Comparison of ENCODE assay signal across 26 cellular contexts in the genomic region with DNA sequence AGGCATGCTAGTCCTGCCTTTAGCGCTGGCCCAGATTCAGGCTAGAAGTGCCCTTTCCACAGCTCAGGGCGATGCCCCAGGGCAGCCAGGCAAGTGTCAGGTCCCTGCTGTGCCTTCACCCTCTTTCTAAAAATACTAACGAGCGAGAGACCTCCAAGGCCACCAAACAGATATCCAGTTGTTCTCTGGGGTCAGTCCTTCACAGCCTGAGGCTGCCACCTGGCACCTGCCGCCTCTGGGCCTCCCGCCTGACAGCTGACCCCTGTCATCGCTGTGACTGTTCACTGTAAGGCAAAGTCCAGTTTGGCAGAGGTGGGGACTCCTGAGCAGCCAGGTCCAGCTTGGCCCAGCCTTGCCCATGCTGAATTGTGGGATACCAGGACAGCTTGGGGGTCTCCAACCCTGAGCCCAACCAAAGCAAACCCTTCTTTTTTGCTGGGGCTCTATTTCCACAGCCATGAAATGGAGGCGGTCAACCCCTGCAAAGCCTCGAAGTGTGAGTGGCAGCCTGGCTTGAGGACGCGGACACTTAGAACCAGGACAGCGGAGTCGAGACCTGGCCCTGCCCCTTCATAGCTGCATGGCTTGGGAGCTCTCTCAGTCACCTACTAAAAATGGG.
DNase-seq lines count a peak whose midpoint lies in the region; ATAC-seq and TF ChIP-seq lines count a peak whose summit lies in the region.
"Had no signal": no experiment of that assay in that cellular context is flagged by ENCODE, and none has a peak within 500 bp of the region (broad histone marks: within the 10 kb centered on the region; RNA-seq: fewer than 3 reads in every experiment).

No MANE protein-coding gene starts in this region.

- H3K27ac Mint-ChIP-seq in nephron progenitor cell: no peak overlapping the region
- no peak overlapping the region for H3K27ac Mint-ChIP-seq in type B pancreatic cell
- H3K27ac Mint-ChIP-seq in GM23338: no peak overlapping the region
- H3K27ac Mint-ChIP-seq: activated naive CD4-positive, alpha-beta T cell treated with anti-CD3 and anti-CD28 coated beads, Interleukin-2, amount 50 U/mL, for 24 hours; activated T-helper 1 cell treated with anti-CD3 and anti-CD28 coated beads, Interleukin-12 subunit alpha, Interleukin-12 subunit beta, Interleukin-2, Interleukin-4 antibody, amounts not matched to agents 30 ng/mL and 10 ng/mL and 1 ng/mL, durations not matched to agents 14 hours and 24 hours and 36 hours had no signal

- H3K9me3 ChIP-seq in left ventricle myocardium inferior (replicated peaks): peaks cover under 1% of the 10 kb centered on the region
- H3K9me3 ChIP-seq: ovary had no signal

- DNase-seq in DMS53 (lab: John Stamatoyannopoulos, UW) (peak; percentile 52), DMS53 treated with DMSO at 0.1 percent for 48 hours (lab: John Stamatoyannopoulos, UW; ENCODE audit: unreplicated experiment) (no peak), left ventricle myocardium inferior (peak; percentile 82), nephron progenitor cell (peak; percentile 27), type B pancreatic cell (ENCODE audit: extremely low spot score, unreplicated experiment) (no peak), T1000 (lab: John Stamatoyannopoulos, UW) (no peak), GM23338 (ENCODE audit: low spot score) (no peak), NOMO-1 treated with DMSO at 0.1 percent for 48 hours (lab: John Stamatoyannopoulos, UW; ENCODE audit: unreplicated experiment) (no peak)
- DNase-seq: activated CD4-positive, alpha-beta T cell treated with anti-CD3 and anti-CD28 coated beads for 48 hours; aorta; DND-41; KBM-7; MM.1S; naive B cell; NCI-H1694; ovary; PC-3; stimulated activated CD4-positive, alpha-beta T cell treated with anti-CD3 and anti-CD28 coated beads, Interleukin-2, amount 100 ng/mL, for 48 hours; stimulated activated naive CD8-positive, alpha-beta T cell treated with anti-CD3 and anti-CD28 coated beads, Interleukin-15, Interleukin-2, amounts not matched to agents 100 U/mL and 50 U/mL, for 24 hours had no signal

- H3K4me1 ChIP-seq in left ventricle myocardium inferior (peaks cover 52% of the 10 kb centered on the region), GM23338 (ENCODE audit: insufficient read depth) (0 out of 2 replicates have a peak, but pooled peaks cover 7% of the 10 kb centered on the region)

- H3K27ac ChIP-seq in left ventricle myocardium inferior (replicated peaks) (peak overlapping the region; percentile 91), GM23338 (ENCODE audit: low read depth) (no peak overlapping the region)
- H3K27ac ChIP-seq: 22Rv1, dorsolateral prefrontal cortex, epithelial cell of prostate, ovary, skin epidermis had no signal

- H3K27me3 Mint-ChIP-seq in nephron progenitor cell (ENCODE audit: low read depth, poor library complexity): peaks cover 10% of the 10 kb centered on the region
- H3K27me3 Mint-ChIP-seq in type B pancreatic cell: peaks cover 7% of the 10 kb centered on the region
- peaks cover 4% of the 10 kb centered on the region for H3K27me3 Mint-ChIP-seq in GM23338 (ENCODE audit: insufficient read depth, low read depth, poor library complexity)
- H3K27me3 Mint-ChIP-seq: activated naive CD4-positive, alpha-beta T cell treated with anti-CD3 and anti-CD28 coated beads, Interleukin-2, amount 50 U/mL, for 24 hours; central memory CD8-positive, alpha-beta T cell had no signal

- H3K4me3 ChIP-seq in left ventricle myocardium inferior: peak overlapping the region; percentile 27
- no peak overlapping the region for H3K4me3 ChIP-seq in GM23338
- H3K4me3 ChIP-seq: dorsolateral prefrontal cortex, ovary, skin epidermis had no signal

- H3K9me3 Mint-ChIP-seq in nephron progenitor cell: peaks cover 7% of the 10 kb centered on the region
- H3K9me3 Mint-ChIP-seq in type B pancreatic cell: no peaks in the 10 kb centered on the region
- peaks cover 4% of the 10 kb centered on the region; the same call in 2 of the 3 replicates for H3K9me3 Mint-ChIP-seq in GM23338
- H3K9me3 Mint-ChIP-seq: activated naive CD4-positive, alpha-beta T cell treated with anti-CD3 and anti-CD28 coated beads, Interleukin-2, amount 50 U/mL, for 24 hours; activated T-helper 1 cell treated with anti-CD3 and anti-CD28 coated beads, Interleukin-12 subunit alpha, Interleukin-12 subunit beta, Interleukin-2, Interleukin-4 antibody, amounts not matched to agents 30 ng/mL and 10 ng/mL and 1 ng/mL, durations not matched to agents 14 hours and 24 hours and 36 hours; central memory CD8-positive, alpha-beta T cell had no signal

- intact Hi-C loops in left ventricle myocardium inferior (cut with micrococcal nuclease): no loop called here

- peaks cover 22% of the 10 kb centered on the region for H3K4me1 Mint-ChIP-seq in nephron progenitor cell
- H3K4me1 Mint-ChIP-seq in type B pancreatic cell (ENCODE audit: unreplicated experiment): peaks cover 12% of the 10 kb centered on the region
- H3K4me1 Mint-ChIP-seq in GM23338: peaks cover 13% of the 10 kb centered on the region
- H3K4me1 Mint-ChIP-seq: activated naive CD4-positive, alpha-beta T cell treated with anti-CD3 and anti-CD28 coated beads, Interleukin-2, amount 50 U/mL, for 24 hours; central memory CD8-positive, alpha-beta T cell had no signal

- H3K36me3 Mint-ChIP-seq in nephron progenitor cell (ENCODE audit: low read depth): no peaks in the 10 kb centered on the region
- H3K36me3 Mint-ChIP-seq in type B pancreatic cell: peaks cover 3% of the 10 kb centered on the region
- H3K36me3 Mint-ChIP-seq in GM23338 (ENCODE audit: low read depth): no peaks in the 10 kb centered on the region
- H3K36me3 Mint-ChIP-seq: activated naive CD4-positive, alpha-beta T cell treated with anti-CD3 and anti-CD28 coated beads, Interleukin-2, amount 50 U/mL, for 24 hours; naive B cell had no signal

- no peak for ATAC-seq in GM23338
- ATAC-seq: PC-3; stimulated activated naive CD8-positive, alpha-beta T cell treated with anti-CD3 and anti-CD28 coated beads, Interleukin-15, Interleukin-2, amounts not matched to agents 100 U/mL and 50 U/mL, for 24 hours had no signal

- H3K27me3 ChIP-seq in left ventricle myocardium inferior (ENCODE audit: low read depth): no peaks in the 10 kb centered on the region
- no peaks in the 10 kb centered on the region for H3K27me3 ChIP-seq in GM23338 (ENCODE audit: insufficient read depth)
- H3K27me3 ChIP-seq: dorsolateral prefrontal cortex, ovary had no signal

- no peak overlapping the region for H3K4me3 Mint-ChIP-seq in nephron progenitor cell
- H3K4me3 Mint-ChIP-seq in type B pancreatic cell: no peak overlapping the region
- no peak overlapping the region for H3K4me3 Mint-ChIP-seq in GM23338
- H3K4me3 Mint-ChIP-seq: activated naive CD4-positive, alpha-beta T cell treated with anti-CD3 and anti-CD28 coated beads, Interleukin-2, amount 50 U/mL, for 24 hours; activated T-helper 1 cell treated with anti-CD3 and anti-CD28 coated beads, Interleukin-12 subunit alpha, Interleukin-12 subunit beta, Interleukin-2, Interleukin-4 antibody, amounts not matched to agents 30 ng/mL and 10 ng/mL and 1 ng/mL, durations not matched to agents 14 hours and 24 hours and 36 hours; central memory CD8-positive, alpha-beta T cell; naive B cell had no signal

- H3K36me3 ChIP-seq in left ventricle myocardium inferior: no peaks in the 10 kb centered on the region
- no peaks in the 10 kb centered on the region for H3K36me3 ChIP-seq in GM23338 (ENCODE audit: insufficient read depth)
- H3K36me3 ChIP-seq: ovary had no signal

- no peaks in the 10 kb centered on the region for H4K20me1 ChIP-seq in GM23338 (replicated peaks; ENCODE audit: insufficient read depth)

- no peak overlapping the region for H3K4me2 ChIP-seq in GM23338

- no peaks in the 10 kb centered on the region for H3K79me2 ChIP-seq in GM23338 (replicated peaks; ENCODE audit: insufficient read depth)

- TF ChIP-seq CTCF in left ventricle myocardium inferior (IDR thresholded peaks at IDR 0.05; ENCODE audit: borderline replicate concordance): no peak
- peak; percentile 33 for TF ChIP-seq CTCF in nephron progenitor cell (IDR thresholded peaks at IDR 0.05)
- peak; percentile 42 for TF ChIP-seq CTCF in type B pancreatic cell (conservative IDR thresholded peaks at IDR 0.05)
- no peak for TF ChIP-seq CTCF in GM23338 (conservative IDR thresholded peaks at IDR 0.05; ENCODE audit: low read depth in 2 of 2)

- H2AFZ ChIP-seq in GM23338: no peak overlapping the region

- H3K9me2 ChIP-seq in GM23338 (ENCODE audit: insufficient read depth): no peaks in the 10 kb centered on the region

- no peaks in the 10 kb centered on the region; the same call in 1 of the 2 replicates for H3F3A ChIP-seq in GM23338 (replicated peaks; ENCODE audit: low read depth)

TF ChIP-seq in GM23338, 12 proteins besides CTCF, POLR2A, EP300 and RAD21 (continues in another document):
- TF ChIP-seq JUNB (IDR thresholded peaks at IDR 0.05; ENCODE audit: unreplicated experiment): no peak
- TF ChIP-seq, protein P1, sequence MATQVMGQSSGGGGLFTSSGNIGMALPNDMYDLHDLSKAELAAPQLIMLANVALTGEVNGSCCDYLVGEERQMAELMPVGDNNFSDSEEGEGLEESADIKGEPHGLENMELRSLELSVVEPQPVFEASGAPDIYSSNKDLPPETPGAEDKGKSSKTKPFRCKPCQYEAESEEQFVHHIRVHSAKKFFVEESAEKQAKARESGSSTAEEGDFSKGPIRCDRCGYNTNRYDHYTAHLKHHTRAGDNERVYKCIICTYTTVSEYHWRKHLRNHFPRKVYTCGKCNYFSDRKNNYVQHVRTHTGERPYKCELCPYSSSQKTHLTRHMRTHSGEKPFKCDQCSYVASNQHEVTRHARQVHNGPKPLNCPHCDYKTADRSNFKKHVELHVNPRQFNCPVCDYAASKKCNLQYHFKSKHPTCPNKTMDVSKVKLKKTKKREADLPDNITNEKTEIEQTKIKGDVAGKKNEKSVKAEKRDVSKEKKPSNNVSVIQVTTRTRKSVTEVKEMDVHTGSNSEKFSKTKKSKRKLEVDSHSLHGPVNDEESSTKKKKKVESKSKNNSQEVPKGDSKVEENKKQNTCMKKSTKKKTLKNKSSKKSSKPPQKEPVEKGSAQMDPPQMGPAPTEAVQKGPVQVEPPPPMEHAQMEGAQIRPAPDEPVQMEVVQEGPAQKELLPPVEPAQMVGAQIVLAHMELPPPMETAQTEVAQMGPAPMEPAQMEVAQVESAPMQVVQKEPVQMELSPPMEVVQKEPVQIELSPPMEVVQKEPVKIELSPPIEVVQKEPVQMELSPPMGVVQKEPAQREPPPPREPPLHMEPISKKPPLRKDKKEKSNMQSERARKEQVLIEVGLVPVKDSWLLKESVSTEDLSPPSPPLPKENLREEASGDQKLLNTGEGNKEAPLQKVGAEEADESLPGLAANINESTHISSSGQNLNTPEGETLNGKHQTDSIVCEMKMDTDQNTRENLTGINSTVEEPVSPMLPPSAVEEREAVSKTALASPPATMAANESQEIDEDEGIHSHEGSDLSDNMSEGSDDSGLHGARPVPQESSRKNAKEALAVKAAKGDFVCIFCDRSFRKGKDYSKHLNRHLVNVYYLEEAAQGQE (IDR thresholded peaks at IDR 0.05; ENCODE audit: unreplicated experiment): no peak
- TF ChIP-seq STAT1 (IDR thresholded peaks at IDR 0.05; ENCODE audit: unreplicated experiment): no peak

Comparison
In these comparisons a context has a peak if more than half of its experiments do, and no peak if none do; other contexts are left out.
1. DNase-seq: peak in DMS53 (single experiment), left ventricle myocardium inferior (single experiment) and nephron progenitor cell (single experiment); none in DMS53 treated with DMSO at 0.1 percent for 48 hours (single experiment), type B pancreatic cell (single experiment), T1000 (single experiment), GM23338 (single experiment) and NOMO-1 treated with DMSO at 0.1 percent for 48 hours (single experiment).
2. CTCF ChIP-seq: peak in nephron progenitor cell (single experiment) and type B pancreatic cell (single experiment); none in left ventricle myocardium inferior (single experiment) and GM23338 (0 of 2).